In the genomic region with DNA sequence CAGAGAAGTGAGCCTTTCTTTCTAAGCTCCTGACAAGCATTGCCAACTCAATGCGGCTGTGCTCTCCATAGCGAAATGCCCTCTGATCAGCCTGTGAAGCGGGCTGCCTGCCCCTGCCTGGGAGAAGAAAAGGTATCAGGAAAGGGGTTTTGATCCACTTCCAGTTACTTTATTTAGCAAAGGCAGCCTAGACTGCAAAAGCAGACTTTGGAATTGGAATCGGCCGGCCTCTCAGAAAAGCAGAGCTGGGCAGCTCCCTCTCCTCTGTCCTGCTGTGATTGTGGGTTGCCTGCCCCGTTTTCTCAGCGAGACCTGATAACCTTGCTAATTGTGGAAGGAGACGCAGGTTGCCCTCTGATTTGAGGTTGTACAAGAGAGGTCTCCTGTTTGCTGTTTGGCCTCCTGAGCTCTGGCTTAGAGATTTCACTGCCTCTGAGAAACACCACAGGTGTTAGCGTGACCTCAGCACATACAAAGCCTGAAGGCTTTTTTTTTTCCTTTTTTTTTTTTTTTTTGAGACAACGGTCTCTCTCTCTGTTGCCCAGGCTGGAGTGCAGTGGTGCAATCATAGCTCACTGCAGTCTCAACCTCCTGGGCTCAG, we compare ENCODE assay signal across 16 cellular contexts. TPM values are rescaled to one million over a fixed set of nuclear protein-coding genes. Genes with fewer than 3 reads are reported as not detected.
DNase-seq lines count a peak whose midpoint lies in the region; ATAC-seq, FAIRE-seq and TF ChIP-seq lines count a peak whose summit lies in the region.
"Had no signal": no experiment of that assay in that cellular context is flagged by ENCODE, and none has a peak within 500 bp of the region (broad histone marks: within the 10 kb centered on the region; RNA-seq: fewer than 3 reads in every experiment).

No MANE protein-coding gene starts in this region.

- H3K4me3 ChIP-seq in Caco-2 (ENCODE audit: low read depth, low read length) (no peak overlapping the region), body of pancreas (no peak overlapping the region), lung (peak overlapping the region; percentile 13), small intestine (ENCODE audit: low read depth in 1 of 2, low read length in 2 of 2) (no peak overlapping the region)
- H3K4me3 ChIP-seq: SJSA1 had no signal

- TF ChIP-seq POLR2A in body of pancreas (IDR thresholded peaks at IDR 0.05): peak in 2 of 3 donors; percentile 56 to 64

- H3K4me1 ChIP-seq in Caco-2 (no peaks in the 10 kb centered on the region; the same call in 1 of the 2 replicates), body of pancreas (peaks cover 31% of the 10 kb centered on the region), lung (ENCODE audit: control insufficient read depth in 2 of 2, insufficient read depth in 2 of 2, low read length in 2 of 2) (no peaks in the 10 kb centered on the region), small intestine (ENCODE audit: control insufficient read depth in 2 of 2, insufficient read depth in 1 of 2, low read depth in 1 of 2, low read length in 1 of 2) (no peaks in the 10 kb centered on the region)
- H3K4me1 ChIP-seq: SJSA1 had no signal

- H3K9me3 ChIP-seq in Caco-2 (no peaks in the 10 kb centered on the region), body of pancreas (no peaks in the 10 kb centered on the region), lung (ENCODE audit: control insufficient read depth in 2 of 2, insufficient read depth in 1 of 2, low read length in 1 of 2) (no peaks in the 10 kb centered on the region), small intestine (ENCODE audit: control insufficient read depth, low read depth) (no peaks in the 10 kb centered on the region)
- H3K9me3 ChIP-seq: SJSA1 had no signal

- H3K36me3 ChIP-seq in Caco-2 (ENCODE audit: control insufficient read depth, insufficient read depth, low read length) (peaks cover 5% of the 10 kb centered on the region; the same call in 1 of the 2 replicates), body of pancreas (replicated peaks in 1 of 2; ENCODE audit: insufficient read depth in 1 of 2, low read depth in 2 of 2) (peaks cover 0 to 2% of the 10 kb centered on the region in 2 donors), lung (ENCODE audit: control insufficient read depth in 2 of 2, insufficient read depth in 2 of 2, low read length in 2 of 2) (peaks cover 10 to 44% of the 10 kb centered on the region in 2 donors), small intestine (ENCODE audit: control insufficient read depth in 2 of 2, insufficient read depth in 2 of 2, low read length in 2 of 2) (peaks cover 11 to 13% of the 10 kb centered on the region in 2 donors)

- no TSS peak for BruUV-seq in Caco-2 (replicated peaks; lab: Mats Ljungman, UMichigan)

- DNase-seq in CD14-positive monocyte (ENCODE audit: low spot score) (no peak), Caco-2 (no peak), body of pancreas (peak; percentile 75 to 92 (median 86)), lung (ENCODE audit: low spot score) (no peak), inferior parietal cortex (ENCODE audit: extremely low spot score) (no peak), small intestine (no peak), frontal cortex (ENCODE audit: low spot score in 2 of 2) (no peak), SW 1271 (lab: John Stamatoyannopoulos, UW) (no peak)
- DNase-seq: Calu3; CD4-positive, CD25-positive, alpha-beta regulatory T cell; DMS53; H7; NCI-H187; NCI-H774; RPMI8226 had no signal

- CTCF ChIA-PET in Caco-2 (lab: Charles Lee): no interaction called here

- no peak for FAIRE-seq in small intestine (lab: Jason Lieb, UNC)
- no peak for FAIRE-seq in frontal cortex (lab: Jason Lieb, UNC)

- H3K4me3 Mint-ChIP-seq in CD14-positive monocyte (no peak overlapping the region), Caco-2 (ENCODE audit: unreplicated experiment) (no peak overlapping the region)
- H3K4me3 Mint-ChIP-seq: CD4-positive, CD25-positive, alpha-beta regulatory T cell had no signal

- H3K4me1 Mint-ChIP-seq in CD14-positive monocyte (no peaks in the 10 kb centered on the region), Caco-2 (ENCODE audit: low read depth, unreplicated experiment) (no peaks in the 10 kb centered on the region)
- H3K4me1 Mint-ChIP-seq: CD4-positive, CD25-positive, alpha-beta regulatory T cell had no signal

- intact Hi-C loops in CD14-positive monocyte (cut with micrococcal nuclease): loop anchor here in 1 of 2 donors (10.0 kb wide), 1 partner anchor 628 kb away; no protein-coding TSS in a partner anchor
- intact Hi-C loops in Caco-2 (cut with micrococcal nuclease; ENCODE audit: unreplicated experiment): no loop called here
- intact Hi-C loops in body of pancreas (cut with DNase I): loop anchor here (10.0 kb wide), 1 partner anchor 628 kb away; no protein-coding TSS in a partner anchor

- H3K27me3 Mint-ChIP-seq in CD14-positive monocyte (ENCODE audit: low read depth in 3 of 3) (peaks cover 0 to 1% (median 0%) of the 10 kb centered on the region in 3 donors), Caco-2 (ENCODE audit: insufficient read depth, unreplicated experiment) (no peaks in the 10 kb centered on the region)
- H3K27me3 Mint-ChIP-seq: CD4-positive, CD25-positive, alpha-beta regulatory T cell had no signal

- POLR2A ChIA-PET in Caco-2 (lab: Charles Lee): no interaction called here

- H3K27ac Mint-ChIP-seq in CD14-positive monocyte (peak overlapping the region in 4 of 7 donors; percentile 27 to 66 (median 40)), Caco-2 (ENCODE audit: unreplicated experiment) (peak overlapping the region; percentile 35)
- H3K27ac Mint-ChIP-seq: CD4-positive, CD25-positive, alpha-beta regulatory T cell had no signal

- no peaks in the 10 kb centered on the region for H3K27me3 ChIP-seq in Caco-2 (replicated peaks; ENCODE audit: control insufficient read depth, insufficient read depth, low read length)
- H3K27me3 ChIP-seq in body of pancreas: no peaks in the 10 kb centered on the region
- no peaks in the 10 kb centered on the region for H3K27me3 ChIP-seq in lung (ENCODE audit: control insufficient read depth, insufficient read depth)
- no peaks in the 10 kb centered on the region for H3K27me3 ChIP-seq in small intestine (ENCODE audit: control insufficient read depth in 2 of 2, insufficient read depth in 2 of 2, low read length in 2 of 2)
- H3K27me3 ChIP-seq: SJSA1 had no signal

- ATAC-seq in body of pancreas (peak; percentile 93), lung (ENCODE audit: insufficient read depth, low FRiP score) (no peak)

- H3K9me3 Mint-ChIP-seq in CD14-positive monocyte: peaks cover 0 to 1% (median 0%) of the 10 kb centered on the region in 7 donors
- H3K9me3 Mint-ChIP-seq in Caco-2 (ENCODE audit: unreplicated experiment): no peaks in the 10 kb centered on the region
- H3K9me3 Mint-ChIP-seq: CD4-positive, CD25-positive, alpha-beta regulatory T cell had no signal

- 31 to 37% methylated on average over 6 to 10 of the region's 10 CpGs for WGBS in body of pancreas, 2 donors
- WGBS in lung, 2 donors: 88 to 93% methylated on average over 10 of the region's 10 CpGs
- WGBS in small intestine, 3 donors: 83 to 89% (median 88%) methylated on average over 10 of the region's 10 CpGs

- H3K36me3 Mint-ChIP-seq in CD14-positive monocyte (peaks cover 55 to 99% of the 10 kb centered on the region in 2 donors), Caco-2 (ENCODE audit: insufficient read depth, unreplicated experiment) (peaks cover 69% of the 10 kb centered on the region)

- no peak for TF ChIP-seq CTCF in CD14-positive monocyte (IDR thresholded peaks at IDR 0.05)
- TF ChIP-seq CTCF in Caco-2 (IDR thresholded peaks at IDR 0.05; ENCODE audit: insufficient read depth in 1 of 2, low read depth in 1 of 2, low read length in 1 of 2, severe bottlenecking in 1 of 2, unreplicated experiment in 1 of 2): no peak
- no peak for TF ChIP-seq CTCF in body of pancreas (IDR thresholded peaks at IDR 0.05)
- no peak for TF ChIP-seq CTCF in lung (IDR thresholded peaks at IDR 0.05; ENCODE audit: control extremely low read depth, extremely low read depth)

- peak overlapping the region; percentile 84 to 96 (median 88) for H3K27ac ChIP-seq in body of pancreas
- no peak overlapping the region for H3K27ac ChIP-seq in lung (ENCODE audit: low read depth in 1 of 2, low read length in 1 of 2)
- no peak overlapping the region for H3K27ac ChIP-seq in small intestine (ENCODE audit: low read depth in 1 of 2, low read length in 1 of 2)
- H3K27ac ChIP-seq: SJSA1 had no signal

RNA-seq across cellular contexts. Expression of a gene that starts 53.9 kb away (rescaled TPM):
- 1 to 10 TPM; 3.8 to 4.7 TPM for polyA plus RNA-seq in CD14-positive monocyte
- 8.1 and 10.6 TPM in 2 replicates for total RNA-seq in Caco-2 (2022)
- total RNA-seq in body of pancreas: 1 to 10 TPM; 1.0 to 6.3 TPM
- total RNA-seq in lung: 1 to 10 TPM; 3.3 to 9.7 TPM
- polyA plus RNA-seq in lung: 1 to 10 TPM; 5.1 to 9.4 TPM
- polyA plus RNA-seq in small intestine: 1 to 10 TPM in 2 of 3 donors, under 1 TPM in 1; 0.67 to 2.5 (median 1.6) TPM
- 10.2 TPM for total RNA-seq in frontal cortex

Comparison
In these comparisons a context has a peak if more than half of its experiments do, and no peak if none do; other contexts are left out.
1. DNase-seq: peak in body of pancreas (4 of 4); none in CD14-positive monocyte (single experiment), Caco-2 (0 of 2), lung (single experiment), inferior parietal cortex (single experiment), small intestine (single experiment), frontal cortex (0 of 2) and SW 1271 (0 of 2).
2. H3K27ac ChIP-seq: peak in body of pancreas (4 of 4); none in lung (0 of 2) and small intestine (0 of 2).